ENCODE assay signal across 20 cellular contexts in genomic region chr6:149960488-149960887, GRCh38. TPM values are rescaled to one million over a fixed set of nuclear protein-coding genes. Genes with fewer than 3 reads are reported as not detected.
DNase-seq lines count a peak whose midpoint lies in the region; ATAC-seq, FAIRE-seq and TF ChIP-seq lines count a peak whose summit lies in the region.
"Had no signal": no experiment of that assay in that cellular context is flagged by ENCODE, and none has a peak within 500 bp of the region (broad histone marks: within the 10 kb centered on the region; RNA-seq: fewer than 3 reads in every experiment).

No MANE protein-coding gene starts in this region.

- no peak overlapping the region for H3K27ac Mint-ChIP-seq in activated naive CD4-positive, alpha-beta T cell treated with anti-CD3 and anti-CD28 coated beads, Interleukin-2, amount 50 U/mL, for 24 hours
- H3K27ac Mint-ChIP-seq in activated CD8-positive, alpha-beta memory T cell treated with anti-CD3 and anti-CD28 coated beads, Interleukin-2, amount 10 ng/mL, durations not matched to agents 7 days and 5 days, result no peak overlapping the region
- H3K27ac Mint-ChIP-seq in progenitor cell of endocrine pancreas, result no peak overlapping the region
- H3K27ac Mint-ChIP-seq: CD14-positive monocyte; CD4-positive, alpha-beta memory T cell had no signal

- CTCF ChIA-PET in activated CD8-positive, alpha-beta memory T cell treated with anti-CD3 and anti-CD28 coated beads, Interleukin-2, amount 10 ng/mL, durations not matched to agents 7 days and 5 days (lab: Charles Lee), result interaction anchor here (1.3 kb wide), 1 partner anchor 56 kb away, joined by 4 read pairs; no protein-coding TSS in a partner anchor
- CTCF ChIA-PET in endothelial cell of umbilical vein (lab: Charles Lee), result interaction anchor here (0.8 to 1.7 kb wide), 4 partner anchors 20 to 56 kb away, joined by 3 to 10 read pairs (median 3); no protein-coding TSS in a partner anchor

- no peaks in the 10 kb centered on the region for H3K9me3 Mint-ChIP-seq in activated naive CD4-positive, alpha-beta T cell treated with anti-CD3 and anti-CD28 coated beads, Interleukin-2, amount 50 U/mL, for 24 hours
- no peaks in the 10 kb centered on the region for H3K9me3 Mint-ChIP-seq in activated CD8-positive, alpha-beta memory T cell treated with anti-CD3 and anti-CD28 coated beads, Interleukin-2, amount 10 ng/mL, durations not matched to agents 7 days and 5 days (ENCODE audit: low read depth)
- no peaks in the 10 kb centered on the region for H3K9me3 Mint-ChIP-seq in progenitor cell of endocrine pancreas (ENCODE audit: low read depth)

- no peaks in the 10 kb centered on the region for H3K36me3 Mint-ChIP-seq in activated naive CD4-positive, alpha-beta T cell treated with anti-CD3 and anti-CD28 coated beads, Interleukin-2, amount 50 U/mL, for 24 hours
- peaks cover 4% of the 10 kb centered on the region for H3K36me3 Mint-ChIP-seq in activated CD8-positive, alpha-beta memory T cell treated with anti-CD3 and anti-CD28 coated beads, Interleukin-2, amount 10 ng/mL, durations not matched to agents 7 days and 5 days
- H3K36me3 Mint-ChIP-seq in progenitor cell of endocrine pancreas (ENCODE audit: insufficient read depth), result no peaks in the 10 kb centered on the region

- no peak for DNase-seq in activated naive CD4-positive, alpha-beta T cell treated with Interleukin-2 at 50 U/mL for 16 hours
- peak; percentile 38 for DNase-seq in activated CD8-positive, alpha-beta memory T cell treated with anti-CD3 and anti-CD28 coated beads, Interleukin-2, amount 10 ng/mL, durations not matched to agents 7 days and 5 days
- no peak for DNase-seq in endothelial cell of umbilical vein (ENCODE audit: low read depth, low spot score)
- peak; percentile 35 for DNase-seq in ureter (ENCODE audit: low spot score)
- no peak for DNase-seq in progenitor cell of endocrine pancreas (ENCODE audit: low spot score, unreplicated experiment)
- DNase-seq in left lobe of liver (ENCODE audit: low spot score), result no peak
- DNase-seq in NCI-H2107 (lab: John Stamatoyannopoulos, UW), result no peak
- DNase-seq: 8988T; CD4-positive, alpha-beta memory T cell; DMS 273 treated with DMSO at 0.1 percent for 48 hours; DMS53; DND-41; EL had no signal

- peaks cover 14 to 42% of the 10 kb centered on the region in 2 experiments for H3K27me3 ChIP-seq in endothelial cell of umbilical vein (ENCODE audit: control insufficient read depth in 2 of 2, insufficient read depth in 2 of 2, low read length in 2 of 2)

- BruUV-seq in endothelial cell of umbilical vein (replicated peaks; lab: Mats Ljungman, UMichigan), result no TSS peak

- no peaks in the 10 kb centered on the region for H4K20me1 ChIP-seq in endothelial cell of umbilical vein (replicated peaks; ENCODE audit: control insufficient read depth, extremely low read depth, insufficient read depth, low read length)

- no peaks in the 10 kb centered on the region for H3K9me1 ChIP-seq in endothelial cell of umbilical vein (replicated peaks; ENCODE audit: control insufficient read depth, extremely low read depth, insufficient read depth, low read length)

- no peaks in the 10 kb centered on the region for H3K36me3 ChIP-seq in endothelial cell of umbilical vein (ENCODE audit: control insufficient read depth in 2 of 2, extremely low read depth in 1 of 2, insufficient read depth in 2 of 2, low read length in 2 of 2)
- H3K36me3 ChIP-seq: BLaER1, HAP-1 had no signal

- TF ChIP-seq CTCF in endothelial cell of umbilical vein (IDR thresholded peaks at IDR 0.05; ENCODE audit: extremely low read depth in 1 of 2, insufficient read depth in 1 of 2, low read depth in 1 of 2, low read length in 2 of 2) (no peak), progenitor cell of endocrine pancreas (IDR thresholded peaks at IDR 0.05; ENCODE audit: unreplicated experiment) (no peak)

- H3K9ac ChIP-seq in endothelial cell of umbilical vein (replicated peaks; ENCODE audit: extremely low read depth, insufficient read depth, low read length), result no peak overlapping the region
- H3K9ac ChIP-seq: BLaER1 had no signal

- no peak for ATAC-seq in activated CD8-positive, alpha-beta memory T cell treated with anti-CD3 and anti-CD28 coated beads, Interleukin-2, amount 10 ng/mL, durations not matched to agents 7 days and 5 days
- no peak for ATAC-seq in left lobe of liver
- ATAC-seq: GM12878 had no signal

- H3K79me2 ChIP-seq in endothelial cell of umbilical vein (ENCODE audit: control insufficient read depth, insufficient read depth, low read length), result no peaks in the 10 kb centered on the region

- H3K27ac ChIP-seq in endothelial cell of umbilical vein (ENCODE audit: insufficient read depth, low read depth, low read length), result no peak overlapping the region
- H3K27ac ChIP-seq: BLaER1 had no signal

- POLR2A ChIA-PET in endothelial cell of umbilical vein (lab: Charles Lee), result no interaction called here

- peaks cover 52% of the 10 kb centered on the region for H3K27me3 Mint-ChIP-seq in activated naive CD4-positive, alpha-beta T cell treated with anti-CD3 and anti-CD28 coated beads, Interleukin-2, amount 50 U/mL, for 24 hours
- H3K27me3 Mint-ChIP-seq in activated CD8-positive, alpha-beta memory T cell treated with anti-CD3 and anti-CD28 coated beads, Interleukin-2, amount 10 ng/mL, durations not matched to agents 7 days and 5 days, result peaks cover 84% of the 10 kb centered on the region
- peaks cover 97% of the 10 kb centered on the region for H3K27me3 Mint-ChIP-seq in progenitor cell of endocrine pancreas

- no peak for FAIRE-seq in endothelial cell of umbilical vein (lab: Jason Lieb, UNC)
- FAIRE-seq: GM12878, H1 had no signal

- no peaks in the 10 kb centered on the region for H3K9me3 ChIP-seq in endothelial cell of umbilical vein (replicated peaks; ENCODE audit: control insufficient read depth, insufficient read depth, low read length)
- H3K9me3 ChIP-seq: BLaER1, HAP-1 had no signal

- TF ChIP-seq POLR2A in endothelial cell of umbilical vein (IDR thresholded peaks at IDR 0.05; ENCODE audit: low read depth, low read length), result no peak

- dilution Hi-C loops in endothelial cell of umbilical vein (cut with MboI; ENCODE audit: extremely low pct_ligation_motif_present, low sequenced_read_pairs), result no loop called here

- no peak overlapping the region for H3K4me3 ChIP-seq in endothelial cell of umbilical vein (replicated peaks in 1 of 3; ENCODE audit: insufficient read depth in 1 of 3, low read depth in 1 of 3, low read length in 3 of 3)
- H3K4me3 ChIP-seq: BLaER1, GM12878, HAP-1 had no signal

- H3K4me1 Mint-ChIP-seq in activated naive CD4-positive, alpha-beta T cell treated with anti-CD3 and anti-CD28 coated beads, Interleukin-2, amount 50 U/mL, for 24 hours, result peaks cover 27% of the 10 kb centered on the region
- H3K4me1 Mint-ChIP-seq in activated CD8-positive, alpha-beta memory T cell treated with anti-CD3 and anti-CD28 coated beads, Interleukin-2, amount 10 ng/mL, durations not matched to agents 7 days and 5 days, result peaks cover 25% of the 10 kb centered on the region
- peaks cover 12% of the 10 kb centered on the region for H3K4me1 Mint-ChIP-seq in progenitor cell of endocrine pancreas (ENCODE audit: low read depth)

- H3K4me1 ChIP-seq in endothelial cell of umbilical vein (ENCODE audit: control insufficient read depth, extremely low read depth, insufficient read depth, low read length), result peaks cover 24% of the 10 kb centered on the region

- intact Hi-C loops in endothelial cell of umbilical vein (cut with micrococcal nuclease), result loop anchor here (2.0 kb wide), 1 partner anchor 20 kb away; no protein-coding TSS in a partner anchor

- H2AFZ ChIP-seq in endothelial cell of umbilical vein (ENCODE audit: low read depth, low read length), result no peak overlapping the region

- H3K4me3 Mint-ChIP-seq in activated naive CD4-positive, alpha-beta T cell treated with anti-CD3 and anti-CD28 coated beads, Interleukin-2, amount 50 U/mL, for 24 hours, result peak overlapping the region; percentile 7
- H3K4me3 Mint-ChIP-seq in activated CD8-positive, alpha-beta memory T cell treated with anti-CD3 and anti-CD28 coated beads, Interleukin-2, amount 10 ng/mL, durations not matched to agents 7 days and 5 days, result no peak overlapping the region
- H3K4me3 Mint-ChIP-seq in progenitor cell of endocrine pancreas (ENCODE audit: low read depth), result no peak overlapping the region
- H3K4me3 Mint-ChIP-seq: CD4-positive, alpha-beta memory T cell had no signal

- no peak overlapping the region for H3K4me2 ChIP-seq in endothelial cell of umbilical vein (ENCODE audit: insufficient read depth, low read length)
- H3K4me2 ChIP-seq: BLaER1 had no signal

RNA-seq across cellular contexts. Expression of gene ULBP1, which starts 3.3 kb away (rescaled TPM):
- total RNA-seq in activated CD8-positive, alpha-beta memory T cell treated with anti-CD3 and anti-CD28 coated beads, Interleukin-2, amount 10 ng/mL, durations not matched to agents 7 days and 5 days, result 1 to 10 TPM in 1 of 2 experiments, under 1 TPM in 1; 0.82 to 1.2 TPM
- total RNA-seq in endothelial cell of umbilical vein (0.33 and 2.3 TPM in 2 replicates), ureter (2.5 TPM), progenitor cell of endocrine pancreas (0.60 and 0.64 TPM in 2 replicates), left lobe of liver (0.08 TPM)
- polyA plus RNA-seq in endothelial cell of umbilical vein, result 1.1 and 1.4 TPM in 2 replicates
- 1.8 and 1.9 TPM in 2 replicates for polyA plus RNA-seq in endothelial cell of umbilical vein (2011; cell fraction: cytosol; rRNA removed)
- 1.3 and 1.5 TPM in 2 replicates for polyA plus RNA-seq in endothelial cell of umbilical vein (2011; cell fraction: nucleus; rRNA removed)
- 0.85 and 1.2 TPM in 2 replicates for polyA plus RNA-seq in endothelial cell of umbilical vein (2012)
- polyA minus RNA-seq in endothelial cell of umbilical vein, result 0.61 and 0.96 TPM in 2 replicates
- polyA minus RNA-seq in endothelial cell of umbilical vein (2011; cell fraction: cytosol; rRNA and poly(A)+ RNA removed), result 0.31 TPM
- polyA minus RNA-seq in endothelial cell of umbilical vein (2011; cell fraction: nucleus; rRNA and poly(A)+ RNA removed), result 0.53 and 0.63 TPM in 2 replicates
- total RNA-seq: CD4-positive, alpha-beta memory T cell; G401; GM12878 had no signal
- polyA plus RNA-seq: CD4-positive, alpha-beta memory T cell had no signal

RNA-seq across cellular contexts. Expression of gene ULBP2, which starts 18.7 kb away (rescaled TPM):
- total RNA-seq in activated CD8-positive, alpha-beta memory T cell treated with anti-CD3 and anti-CD28 coated beads, Interleukin-2, amount 10 ng/mL, durations not matched to agents 7 days and 5 days, result under 1 TPM; 0.80 to 0.99 TPM
- total RNA-seq in endothelial cell of umbilical vein, result 7.0 and 14.0 TPM in 2 replicates
- polyA plus RNA-seq in endothelial cell of umbilical vein, result 22.8 and 26.4 TPM in 2 replicates
- 20.7 and 22.3 TPM in 2 replicates for polyA plus RNA-seq in endothelial cell of umbilical vein (2011; cell fraction: cytosol; rRNA removed)
- polyA plus RNA-seq in endothelial cell of umbilical vein (2011; cell fraction: nucleus; rRNA removed), result 10.9 and 12.0 TPM in 2 replicates
- 9.9 and 10.3 TPM in 2 replicates for polyA plus RNA-seq in endothelial cell of umbilical vein (2012)
- 12.2 and 14.6 TPM in 2 replicates for polyA minus RNA-seq in endothelial cell of umbilical vein
- polyA minus RNA-seq in endothelial cell of umbilical vein (2011; cell fraction: cytosol; rRNA and poly(A)+ RNA removed), result not detected
- 1.7 and 2.7 TPM in 2 replicates for polyA minus RNA-seq in endothelial cell of umbilical vein (2011; cell fraction: nucleus; rRNA and poly(A)+ RNA removed)
- total RNA-seq in ureter, result 3.0 TPM
- not detected in 2 replicates for total RNA-seq in progenitor cell of endocrine pancreas
- 0.18 TPM for total RNA-seq in left lobe of liver
- total RNA-seq: CD4-positive, alpha-beta memory T cell; H1 had no signal

RNA-seq across cellular contexts. Expression of gene RAET1G, which starts 37.6 kb away (rescaled TPM):
- total RNA-seq in activated CD8-positive, alpha-beta memory T cell treated with anti-CD3 and anti-CD28 coated beads, Interleukin-2, amount 10 ng/mL, durations not matched to agents 7 days and 5 days, result not detected
- total RNA-seq in endothelial cell of umbilical vein (0.74 and 1.6 TPM in 2 replicates), ureter (5.2 TPM), progenitor cell of endocrine pancreas (not detected in 2 replicates), left lobe of liver (not detected)
- polyA plus RNA-seq in endothelial cell of umbilical vein, result 2.1 and 3.3 TPM in 2 replicates
- polyA plus RNA-seq in endothelial cell of umbilical vein (2011; cell fraction: cytosol; rRNA removed), result 2.3 and 2.6 TPM in 2 replicates
- polyA plus RNA-seq in endothelial cell of umbilical vein (2011; cell fraction: nucleus; rRNA removed), result 0.86 and 1.2 TPM in 2 replicates
- 1.7 and 2.4 TPM in 2 replicates for polyA plus RNA-seq in endothelial cell of umbilical vein (2012)
- 0.44 and 3.4 TPM in 2 replicates for polyA minus RNA-seq in endothelial cell of umbilical vein
- polyA minus RNA-seq in endothelial cell of umbilical vein (2011; cell fraction: cytosol; rRNA and poly(A)+ RNA removed), result 1.2 TPM
- polyA minus RNA-seq in endothelial cell of umbilical vein (2011; cell fraction: nucleus; rRNA and poly(A)+ RNA removed), result 0.43 TPM in 1 of 2 replicates, not detected in the other
- total RNA-seq: CD4-positive, alpha-beta memory T cell; G401; GM12878; H1 had no signal
- polyA plus RNA-seq: CD14-positive monocyte; CD4-positive, alpha-beta memory T cell; GM12878 had no signal

Comparison
In these comparisons a context has a peak if more than half of its experiments do, and no peak if none do; other contexts are left out.
1. DNase-seq: peak in activated CD8-positive, alpha-beta memory T cell treated with anti-CD3 and anti-CD28 coated beads, Interleukin-2, amount 10 ng/mL, durations not matched to agents 7 days and 5 days (single experiment) and ureter (single experiment); none in activated naive CD4-positive, alpha-beta T cell treated with Interleukin-2 at 50 U/mL for 16 hours (single experiment), endothelial cell of umbilical vein (single experiment), progenitor cell of endocrine pancreas (single experiment), left lobe of liver (single experiment) and NCI-H2107 (single experiment).